ENCODE assay signal across 1 cellular context in the genomic region with DNA sequence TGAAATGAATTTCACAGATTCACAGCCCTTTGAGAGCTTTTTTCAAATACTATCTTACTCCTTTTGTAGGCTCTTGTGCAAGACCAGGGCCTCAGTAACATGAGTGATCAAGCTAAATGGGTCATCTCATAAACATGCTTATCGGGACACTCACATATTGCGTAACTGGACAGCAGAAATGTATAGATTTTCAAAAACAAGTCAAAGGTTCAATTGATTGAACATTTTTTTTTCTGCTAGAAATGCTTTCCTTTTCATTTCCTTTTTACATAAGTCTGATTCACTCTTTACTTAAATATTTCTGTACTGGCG.
TF ChIP-seq lines count a peak whose summit lies in the region.

No MANE protein-coding gene starts in this region.

TF ChIP-seq in HepG2, 621 proteins besides CTCF, POLR2A, EP300 and RAD21 (continued from another document and continues in another):
- TF ChIP-seq ZBTB44 (CRISPR knock-in tag; IDR thresholded peaks at IDR 0.05) (no peak), ZNF776 (CRISPR knock-in tag; IDR thresholded peaks at IDR 0.05) (no peak), ZNF674 (CRISPR knock-in tag; IDR thresholded peaks at IDR 0.05; ENCODE audit: low read depth) (no peak), ZNF354B (CRISPR knock-in tag; IDR thresholded peaks at IDR 0.05) (no peak), ZNF160 (CRISPR knock-in tag; IDR thresholded peaks at IDR 0.05) (0 out of 2 replicates have a peak, but pooled peaks have one; percentile 50), RAD51 (IDR thresholded peaks at IDR 0.05; ENCODE audit: borderline replicate concordance) (no peak), SRSF9 (IDR thresholded peaks at IDR 0.05; ENCODE audit: borderline replicate concordance, insufficient read depth, low read depth, low read length, poor library complexity, severe bottlenecking) (no peak), U2AF2 (IDR thresholded peaks at IDR 0.05; ENCODE audit: low read depth, low read length) (no peak), NR2C2 (CRISPR knock-in tag; IDR thresholded peaks at IDR 0.05; ENCODE audit: borderline replicate concordance) (peak; percentile 63; the same call in 1 of the 2 replicates), ZNF761 (CRISPR knock-in tag; conservative IDR thresholded peaks at IDR 0.05) (no peak), ZNF350 (CRISPR knock-in tag; IDR thresholded peaks at IDR 0.05; ENCODE audit: borderline replicate concordance, low read depth) (no peak), NCOR1 (IDR thresholded peaks at IDR 0.05; ENCODE audit: borderline replicate concordance, low read length) (peak; percentile 61; the same call in 1 of the 2 replicates), HNRNPK (IDR thresholded peaks at IDR 0.05; ENCODE audit: low read depth, low read length, poor library complexity, severe bottlenecking) (no peak), NAIF1 (CRISPR knock-in tag; IDR thresholded peaks at IDR 0.05; ENCODE audit: borderline replicate concordance) (no peak), NFKB2 (CRISPR knock-in tag; IDR thresholded peaks at IDR 0.05; ENCODE audit: borderline replicate concordance) (no peak), STAG1 (CRISPR knock-in tag; IDR thresholded peaks at IDR 0.05) (0 out of 2 replicates have a peak, but pooled peaks have one; percentile 14), ZNF562 (CRISPR knock-in tag; IDR thresholded peaks at IDR 0.05; ENCODE audit: borderline replicate concordance) (no peak), ZNF329 (CRISPR knock-in tag; IDR thresholded peaks at IDR 0.05; ENCODE audit: low read depth) (no peak), ZFP90 (CRISPR knock-in tag; IDR thresholded peaks at IDR 0.05; ENCODE audit: borderline replicate concordance) (no peak), SNAI1 (CRISPR knock-in tag; IDR thresholded peaks at IDR 0.05; ENCODE audit: borderline replicate concordance) (no peak), CERS6 (CRISPR knock-in tag; IDR thresholded peaks at IDR 0.05) (no peak), ZNF589 (CRISPR knock-in tag; conservative IDR thresholded peaks at IDR 0.05) (no peak), ZNF878 (CRISPR knock-in tag; IDR thresholded peaks at IDR 0.05) (0 out of 2 replicates have a peak, but pooled peaks have one; percentile 66), THAP9 (CRISPR knock-in tag; IDR thresholded peaks at IDR 0.05; ENCODE audit: borderline replicate concordance) (no peak), PBX3 (CRISPR knock-in tag; IDR thresholded peaks at IDR 0.05; ENCODE audit: borderline replicate concordance) (no peak), ZNF597 (CRISPR knock-in tag; IDR thresholded peaks at IDR 0.05) (no peak), FOXP4 (CRISPR knock-in tag; IDR thresholded peaks at IDR 0.05) (peak; percentile 91), SETDB1 (CRISPR knock-in tag; IDR thresholded peaks at IDR 0.05; ENCODE audit: borderline replicate concordance) (no peak), ZSCAN31 (CRISPR knock-in tag; IDR thresholded peaks at IDR 0.05; ENCODE audit: low read depth) (no peak), ZNF180 (CRISPR knock-in tag; IDR thresholded peaks at IDR 0.05; ENCODE audit: borderline replicate concordance, low read depth) (no peak), HOXA5 (CRISPR knock-in tag; IDR thresholded peaks at IDR 0.05) (no peak; the same call in 1 of the 2 replicates), SALL2 (CRISPR knock-in tag; IDR thresholded peaks at IDR 0.05) (no peak), MIER3 (CRISPR knock-in tag; IDR thresholded peaks at IDR 0.05; ENCODE audit: borderline replicate concordance) (peak; percentile 94), TFDP1 (CRISPR knock-in tag; IDR thresholded peaks at IDR 0.05; ENCODE audit: borderline replicate concordance) (no peak), KDM5A (IDR thresholded peaks at IDR 0.05; ENCODE audit: borderline replicate concordance, low read length) (no peak), ETS1 (CRISPR knock-in tag; IDR thresholded peaks at IDR 0.05) (no peak), BRD4 (CRISPR knock-in tag; IDR thresholded peaks at IDR 0.05) (no peak), ZNF253 (CRISPR knock-in tag; IDR thresholded peaks at IDR 0.05; ENCODE audit: borderline replicate concordance) (no peak), FOXP1 (IDR thresholded peaks at IDR 0.05) (no peak), FOXP1 (CRISPR knock-in tag; IDR thresholded peaks at IDR 0.05) (peak; percentile 94), ZNF501 (CRISPR knock-in tag; IDR thresholded peaks at IDR 0.05) (no peak), ZNF451 (CRISPR knock-in tag; IDR thresholded peaks at IDR 0.05) (no peak), HDAC1 (CRISPR knock-in tag; IDR thresholded peaks at IDR 0.05) (peak; percentile 88), SMC3 (IDR thresholded peaks at IDR 0.05; ENCODE audit: low read length) (peak; percentile 50; the same call in 1 of the 2 replicates), SP140L (CRISPR knock-in tag; IDR thresholded peaks at IDR 0.05; ENCODE audit: borderline replicate concordance) (peak; percentile 38; the same call in 1 of the 2 replicates)
- TF ChIP-seq, protein P1, sequence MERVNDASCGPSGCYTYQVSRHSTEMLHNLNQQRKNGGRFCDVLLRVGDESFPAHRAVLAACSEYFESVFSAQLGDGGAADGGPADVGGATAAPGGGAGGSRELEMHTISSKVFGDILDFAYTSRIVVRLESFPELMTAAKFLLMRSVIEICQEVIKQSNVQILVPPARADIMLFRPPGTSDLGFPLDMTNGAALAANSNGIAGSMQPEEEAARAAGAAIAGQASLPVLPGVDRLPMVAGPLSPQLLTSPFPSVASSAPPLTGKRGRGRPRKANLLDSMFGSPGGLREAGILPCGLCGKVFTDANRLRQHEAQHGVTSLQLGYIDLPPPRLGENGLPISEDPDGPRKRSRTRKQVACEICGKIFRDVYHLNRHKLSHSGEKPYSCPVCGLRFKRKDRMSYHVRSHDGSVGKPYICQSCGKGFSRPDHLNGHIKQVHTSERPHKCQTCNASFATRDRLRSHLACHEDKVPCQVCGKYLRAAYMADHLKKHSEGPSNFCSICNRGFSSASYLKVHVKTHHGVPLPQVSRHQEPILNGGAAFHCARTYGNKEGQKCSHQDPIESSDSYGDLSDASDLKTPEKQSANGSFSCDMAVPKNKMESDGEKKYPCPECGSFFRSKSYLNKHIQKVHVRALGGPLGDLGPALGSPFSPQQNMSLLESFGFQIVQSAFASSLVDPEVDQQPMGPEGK (CRISPR knock-in tag; IDR thresholded peaks at IDR 0.05) = peak; percentile 24; the same call in 1 of the 2 replicates
- TF ChIP-seq, protein P2, sequence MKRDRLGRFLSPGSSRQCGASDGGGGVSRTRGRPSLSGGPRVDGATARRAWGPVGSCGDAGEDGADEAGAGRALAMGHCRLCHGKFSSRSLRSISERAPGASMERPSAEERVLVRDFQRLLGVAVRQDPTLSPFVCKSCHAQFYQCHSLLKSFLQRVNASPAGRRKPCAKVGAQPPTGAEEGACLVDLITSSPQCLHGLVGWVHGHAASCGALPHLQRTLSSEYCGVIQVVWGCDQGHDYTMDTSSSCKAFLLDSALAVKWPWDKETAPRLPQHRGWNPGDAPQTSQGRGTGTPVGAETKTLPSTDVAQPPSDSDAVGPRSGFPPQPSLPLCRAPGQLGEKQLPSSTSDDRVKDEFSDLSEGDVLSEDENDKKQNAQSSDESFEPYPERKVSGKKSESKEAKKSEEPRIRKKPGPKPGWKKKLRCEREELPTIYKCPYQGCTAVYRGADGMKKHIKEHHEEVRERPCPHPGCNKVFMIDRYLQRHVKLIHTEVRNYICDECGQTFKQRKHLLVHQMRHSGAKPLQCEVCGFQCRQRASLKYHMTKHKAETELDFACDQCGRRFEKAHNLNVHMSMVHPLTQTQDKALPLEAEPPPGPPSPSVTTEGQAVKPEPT (CRISPR knock-in tag; IDR thresholded peaks at IDR 0.05; ENCODE audit: low read depth) = no peak
- TF ChIP-seq, protein P3, sequence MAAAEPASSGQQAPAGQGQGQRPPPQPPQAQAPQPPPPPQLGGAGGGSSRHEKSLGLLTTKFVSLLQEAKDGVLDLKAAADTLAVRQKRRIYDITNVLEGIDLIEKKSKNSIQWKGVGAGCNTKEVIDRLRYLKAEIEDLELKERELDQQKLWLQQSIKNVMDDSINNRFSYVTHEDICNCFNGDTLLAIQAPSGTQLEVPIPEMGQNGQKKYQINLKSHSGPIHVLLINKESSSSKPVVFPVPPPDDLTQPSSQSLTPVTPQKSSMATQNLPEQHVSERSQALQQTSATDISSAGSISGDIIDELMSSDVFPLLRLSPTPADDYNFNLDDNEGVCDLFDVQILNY (CRISPR knock-in tag; conservative IDR thresholded peaks at IDR 0.05) = no peak
